ENCODE assay signal across 7 cellular contexts in the genomic region with DNA sequence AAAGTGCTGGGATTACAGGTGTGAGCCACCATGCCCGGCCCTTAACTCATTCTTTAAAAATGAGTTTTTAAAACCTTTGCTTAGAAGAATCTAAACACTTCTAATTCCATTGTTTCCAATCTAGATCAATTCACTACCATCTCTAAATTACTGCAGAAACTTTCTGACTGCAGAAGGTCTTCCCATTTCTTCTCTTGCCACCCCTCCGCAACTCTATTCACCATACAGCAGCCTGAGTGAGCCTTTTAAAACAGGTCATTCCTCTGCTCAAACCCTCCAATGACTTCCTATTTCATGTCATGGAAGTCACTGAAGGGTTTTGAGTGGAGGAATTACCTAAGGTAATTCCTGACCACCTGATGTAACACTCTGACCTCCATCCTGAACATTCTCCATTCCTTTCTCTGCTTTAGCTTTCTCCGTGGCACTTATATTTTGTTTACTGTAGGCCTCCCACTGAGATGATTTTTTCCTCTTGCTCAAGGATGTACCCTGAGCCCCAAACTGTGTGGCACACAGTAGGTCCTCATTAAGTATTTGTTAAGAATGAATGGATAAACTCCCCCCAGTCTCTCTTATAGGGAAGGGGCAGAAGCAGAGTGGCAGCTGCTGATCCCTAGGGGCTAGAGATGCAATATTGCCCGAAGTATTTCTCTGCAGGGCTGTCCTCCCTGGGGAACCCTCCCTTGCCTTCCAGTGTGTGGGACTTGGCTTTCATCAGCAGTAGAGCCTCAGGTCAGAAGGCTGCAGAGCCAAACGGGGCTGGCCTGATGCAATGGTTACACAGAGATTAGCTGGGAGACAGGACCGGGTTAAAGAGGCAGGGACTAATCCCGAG. TPM values are rescaled to one million over a fixed set of nuclear protein-coding genes. Genes with fewer than 3 reads are reported as not detected.
DNase-seq lines count a peak whose midpoint lies in the region; ATAC-seq lines count a peak whose summit lies in the region.

No MANE protein-coding gene starts in this region.

- H3K9ac ChIP-seq in mesendoderm (ENCODE audit: low read length), result peak overlapping the region; percentile 75

- DNase-seq in GOT3 (lab: John Stamatoyannopoulos, UW), result peak; percentile 98
- peak; percentile 68 for DNase-seq in OCI-M1 (lab: John Stamatoyannopoulos, UW)
- peak; percentile 37 for DNase-seq in dedifferentiated amniotic fluid mesenchymal stem cell (ENCODE audit: extremely low spot score)
- DNase-seq in mesendoderm, result peak; percentile 85
- DNase-seq in C1 segment of cervical spinal cord (lab: John Stamatoyannopoulos, UW), result no peak

- H3K27me3 ChIP-seq in mesendoderm (ENCODE audit: insufficient read depth, low read length, poor library complexity), result no peaks in the 10 kb centered on the region

- peak overlapping the region; percentile 28 for H3K4me2 ChIP-seq in mesendoderm (ENCODE audit: low read length)

- no peak overlapping the region for H3K23ac ChIP-seq in mesendoderm (ENCODE audit: low read length)

- H3K4me3 ChIP-seq in mesendoderm (ENCODE audit: low read length) (peak overlapping the region; percentile 67), urinary bladder (ENCODE audit: low read depth, low read length) (peak overlapping the region; percentile 69)

- ATAC-seq in HG02884 (IDR thresholded peaks at IDR 0.05; ENCODE audit: unreplicated experiment), result no peak

- peaks cover 25% of the 10 kb centered on the region for H3K36me3 ChIP-seq in mesendoderm (ENCODE audit: control insufficient read depth, insufficient read depth, low read length)
- H3K36me3 ChIP-seq in urinary bladder (ENCODE audit: insufficient read depth), result no peaks in the 10 kb centered on the region

- peak overlapping the region; percentile 82 for H3K56ac ChIP-seq in mesendoderm (ENCODE audit: low read length)

- peaks cover 5% of the 10 kb centered on the region for H3K79me2 ChIP-seq in mesendoderm (ENCODE audit: control insufficient read depth, insufficient read depth, low read length)

- no peak overlapping the region for H4K5ac ChIP-seq in mesendoderm (ENCODE audit: low read length)

- WGBS in mesendoderm (ENCODE audit: extremely low coverage, insufficient coverage, low lambda C conversion rate), result no CpG with 5 or more reads among the region's 7 CpGs
- WGBS in urinary bladder, result 28% methylated on average over 7 of the region's 7 CpGs

- peaks cover 8% of the 10 kb centered on the region for H3K79me1 ChIP-seq in mesendoderm (ENCODE audit: low read length)

- H3K27ac ChIP-seq in mesendoderm (ENCODE audit: low read depth, low read length), result peak overlapping the region; percentile 86
- H3K27ac ChIP-seq in urinary bladder (ENCODE audit: low read depth), result peak overlapping the region; percentile 95

- H2BK5ac ChIP-seq in mesendoderm (ENCODE audit: low read length), result no peak overlapping the region

- H3K4ac ChIP-seq in mesendoderm (ENCODE audit: low read depth, low read length), result peak overlapping the region; percentile 6

- peaks cover 9% of the 10 kb centered on the region for H3K4me1 ChIP-seq in mesendoderm (ENCODE audit: control insufficient read depth, low read depth, low read length)
- no peaks in the 10 kb centered on the region for H3K4me1 ChIP-seq in urinary bladder (ENCODE audit: insufficient read depth)

- peak overlapping the region; percentile 1 for H3K18ac ChIP-seq in mesendoderm (ENCODE audit: low read length)

- H2AK5ac ChIP-seq in mesendoderm (ENCODE audit: low read length), result no peak overlapping the region

- H4K8ac ChIP-seq in mesendoderm (ENCODE audit: low read depth, low read length), result no peak overlapping the region

- no peak overlapping the region for H2BK120ac ChIP-seq in mesendoderm (ENCODE audit: low read depth, low read length)

- no peak overlapping the region for H2BK15ac ChIP-seq in mesendoderm (replicated peaks; ENCODE audit: low read depth)

RNA-seq across cellular contexts. Expression of a gene that starts 1.2 kb away (rescaled TPM):
- polyA plus RNA-seq in mesendoderm (2013, experiment 1 of 2), result 8.2 TPM
- 7.6 TPM for polyA plus RNA-seq in mesendoderm (2013, experiment 2 of 2)
- total RNA-seq in urinary bladder, result 15.4 TPM
- 58.0 TPM for polyA plus RNA-seq in urinary bladder

RNA-seq across cellular contexts. Expression of a gene that starts 3.5 kb away (rescaled TPM):
- polyA plus RNA-seq in mesendoderm (2013, experiment 1 of 2), result 18.9 TPM
- polyA plus RNA-seq in mesendoderm (2013, experiment 2 of 2), result 17.3 TPM
- 9.6 TPM for total RNA-seq in urinary bladder
- 31.1 TPM for polyA plus RNA-seq in urinary bladder

RNA-seq across cellular contexts. Expression of a gene that starts 27.9 kb away (rescaled TPM):
- 63.1 TPM for polyA plus RNA-seq in mesendoderm (2013, experiment 1 of 2)
- polyA plus RNA-seq in mesendoderm (2013, experiment 2 of 2), result 63.6 TPM
- total RNA-seq in urinary bladder, result 70.8 TPM
- 195 TPM for polyA plus RNA-seq in urinary bladder

RNA-seq across cellular contexts. Expression of a gene that starts 30.7 kb away (rescaled TPM):
- polyA plus RNA-seq in mesendoderm (2013, experiment 1 of 2), result 2.4 TPM
- 2.6 TPM for polyA plus RNA-seq in mesendoderm (2013, experiment 2 of 2)
- 1.5 TPM for total RNA-seq in urinary bladder
- polyA plus RNA-seq in urinary bladder, result 1.3 TPM

RNA-seq across cellular contexts. Expression of a gene that starts 31.3 kb away (rescaled TPM):
- polyA plus RNA-seq in mesendoderm (2013, experiment 1 of 2), result 723 TPM
- 704 TPM for polyA plus RNA-seq in mesendoderm (2013, experiment 2 of 2)
- total RNA-seq in urinary bladder, result 55.1 TPM
- polyA plus RNA-seq in urinary bladder, result 59.9 TPM

Comparison
In these comparisons a context has a peak if more than half of its experiments do, and no peak if none do; other contexts are left out.
1. DNase-seq: peak in GOT3 (single experiment), OCI-M1 (single experiment), dedifferentiated amniotic fluid mesenchymal stem cell (single experiment) and mesendoderm (single experiment); none in C1 segment of cervical spinal cord (0 of 14).